ENCODE assay signal across 15 cellular contexts in the genomic region with DNA sequence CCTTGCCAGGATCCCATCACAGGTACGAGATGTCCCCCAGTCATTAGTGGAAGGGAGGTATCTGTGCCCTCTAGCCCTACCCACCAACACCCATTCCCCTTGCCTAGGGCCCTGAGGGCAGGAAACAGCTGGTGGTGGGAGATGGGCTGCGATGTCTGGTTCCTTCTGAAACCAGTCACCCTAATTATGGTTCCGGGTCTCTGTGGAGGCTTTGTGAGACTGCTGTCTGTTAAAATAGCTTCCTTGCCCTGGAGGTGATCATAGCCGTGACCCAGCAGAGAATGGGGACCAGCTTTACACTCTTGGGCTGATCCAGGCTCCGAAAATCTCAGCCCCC. TPM values are rescaled to one million over a fixed set of nuclear protein-coding genes. Genes with fewer than 3 reads are reported as not detected.
A peak's percentile ranks its signal among the peaks of the same experiment; 100 is the strongest.
DNase-seq lines count a peak whose midpoint lies in the region; ATAC-seq and TF ChIP-seq lines count a peak whose summit lies in the region.
"Had no signal": no experiment of that assay in that cellular context is flagged by ENCODE, and none has a peak within 500 bp of the region (broad histone marks: within the 10 kb centered on the region; RNA-seq: fewer than 3 reads in every experiment).

No MANE protein-coding gene starts in this region.

- H3K4me3 ChIP-seq in left ventricle myocardium inferior (no peak overlapping the region), heart left ventricle (no peak overlapping the region), adrenal gland (no peak overlapping the region), mucosa of rectum (ENCODE audit: low read length in 2 of 2) (no peak overlapping the region), uterus (no peak overlapping the region)
- H3K4me3 ChIP-seq: neural progenitor cell had no signal

- no peak for TF ChIP-seq POLR2A in heart left ventricle (IDR thresholded peaks at IDR 0.05)
- no peak for TF ChIP-seq POLR2A in adrenal gland (IDR thresholded peaks at IDR 0.05)
- no peak for TF ChIP-seq POLR2A in uterus (IDR thresholded peaks at IDR 0.05)

- H3K9me3 ChIP-seq in left ventricle myocardium inferior (replicated peaks): no peaks in the 10 kb centered on the region
- H3K9me3 ChIP-seq in heart left ventricle: no peaks in the 10 kb centered on the region
- H3K9me3 ChIP-seq in adrenal gland (replicated peaks in 1 of 3): no peaks in the 10 kb centered on the region
- H3K9me3 ChIP-seq in mucosa of rectum (ENCODE audit: control insufficient read depth in 2 of 2, low read length in 2 of 2): no peaks in the 10 kb centered on the region
- H3K9me3 ChIP-seq in uterus: no peaks in the 10 kb centered on the region

- H3K27ac ChIP-seq in left ventricle myocardium inferior (replicated peaks): peak overlapping the region; percentile 99
- peak overlapping the region in 6 of 12 donors; percentile 8 to 79 (median 42) for H3K27ac ChIP-seq in heart left ventricle
- H3K27ac ChIP-seq in adrenal gland: peak overlapping the region in 3 of 5 donors; percentile 0 to 72 (median 49)
- peak overlapping the region; percentile 25 to 77 for H3K27ac ChIP-seq in mucosa of rectum (ENCODE audit: low read depth in 2 of 2, low read length in 2 of 2)
- H3K27ac ChIP-seq in uterus: peak overlapping the region; percentile 41 to 99
- H3K27ac ChIP-seq: neural progenitor cell had no signal

- 88 to 97% (median 91%) methylated on average over 3 to 5 of the region's 5 CpGs for WGBS in heart left ventricle, 4 donors
- WGBS in adrenal gland, 4 donors: 82 to 94% (median 90%) methylated on average over 3 to 5 of the region's 5 CpGs

- no peak for TF ChIP-seq CTCF in left ventricle myocardium inferior (IDR thresholded peaks at IDR 0.05; ENCODE audit: borderline replicate concordance)
- no peak for TF ChIP-seq CTCF in heart left ventricle (IDR thresholded peaks at IDR 0.05)
- no peak for TF ChIP-seq CTCF in adrenal gland (IDR thresholded peaks at IDR 0.05)
- TF ChIP-seq CTCF in uterus (IDR thresholded peaks at IDR 0.05): no peak

- DNase-seq in left ventricle myocardium inferior (no peak), heart left ventricle (no peak), adrenal gland (no peak), uterus (no peak), hypothalamus (lab: John Stamatoyannopoulos, UW) (no peak), NAMALWA (ENCODE audit: low spot score) (no peak)
- DNase-seq in stimulated activated CD4-positive, alpha-beta T cell treated with anti-CD3 and anti-CD28 coated beads, Interleukin-1b, Interleukin-23, amount 100 ng/mL, for 48 hours: no peak
- DNase-seq: Kasumi-1, NCI-H2029, NCI-H526 treated with DMSO at 0.1 percent for 48 hours, T-helper 2 cell had no signal

- intact Hi-C loops in left ventricle myocardium inferior (cut with micrococcal nuclease) (no loop called here), heart left ventricle (cut with DNase I) (no loop called here), adrenal gland (cut with DNase I) (no loop called here), uterus (cut with DNase I; ENCODE audit: low total_unique reads) (no loop called here)

- H3K27me3 ChIP-seq in left ventricle myocardium inferior (ENCODE audit: low read depth) (no peaks in the 10 kb centered on the region), heart left ventricle (no peaks in the 10 kb centered on the region), adrenal gland (no peaks in the 10 kb centered on the region), mucosa of rectum (ENCODE audit: control insufficient read depth in 2 of 2, insufficient read depth in 2 of 2, low read length in 2 of 2) (no peaks in the 10 kb centered on the region), uterus (no peaks in the 10 kb centered on the region)
- H3K27me3 ChIP-seq: neural progenitor cell had no signal

- H3K36me3 ChIP-seq in left ventricle myocardium inferior (peaks cover 17% of the 10 kb centered on the region), heart left ventricle (peaks cover 0 to 25% (median 14%) of the 10 kb centered on the region in 9 donors), adrenal gland (replicated peaks in 1 of 2) (peaks cover 0 to 5% of the 10 kb centered on the region in 2 donors), mucosa of rectum (ENCODE audit: control insufficient read depth in 2 of 2, insufficient read depth in 2 of 2, low read length in 2 of 2) (peaks cover 0 to 10% of the 10 kb centered on the region in 2 donors), uterus (no peaks in the 10 kb centered on the region)
- H3K36me3 ChIP-seq: neural progenitor cell had no signal

- H3K4me1 ChIP-seq in left ventricle myocardium inferior (peaks cover 36% of the 10 kb centered on the region), heart left ventricle (peaks cover 0 to 35% (median 8%) of the 10 kb centered on the region in 12 donors), adrenal gland (replicated peaks in 1 of 2) (peaks cover 3 to 13% of the 10 kb centered on the region in 2 donors), mucosa of rectum (ENCODE audit: control insufficient read depth in 2 of 2, insufficient read depth in 2 of 2, low read length in 2 of 2) (peaks cover 8 to 16% of the 10 kb centered on the region in 2 donors), uterus (peaks cover 2 to 5% of the 10 kb centered on the region in 2 donors)

- H3K9ac ChIP-seq in mucosa of rectum (ENCODE audit: low read depth in 1 of 2, low read length in 2 of 2): peak overlapping the region; percentile 4 to 8
- H3K9ac ChIP-seq: neural progenitor cell had no signal

- ATAC-seq in heart left ventricle: no peak
- ATAC-seq: activated CD4-positive, CD25-positive, alpha-beta regulatory T cell treated with anti-CD3 and anti-CD28 coated beads, Interleukin-2, amount 50 U/mL, for 24 hours; sciatic nerve had no signal

RNA-seq across cellular contexts. Expression of a gene that starts 5.5 kb away (rescaled TPM):
- total RNA-seq in left ventricle myocardium inferior: 9.6 TPM
- 10 to 100 TPM in 2 of 9 donors, 1 to 10 TPM in 7; 3.4 to 18.6 (median 8.5) TPM for total RNA-seq in heart left ventricle
- polyA plus RNA-seq in heart left ventricle: 10 to 100 TPM in 1 of 2 donors, 1 to 10 TPM in 1; 7.3 to 11.7 TPM
- 10 to 100 TPM; 23.8 to 47.8 (median 29.7) TPM for total RNA-seq in adrenal gland
- polyA plus RNA-seq in adrenal gland: 10 to 100 TPM in 2 of 3 donors, 1 to 10 TPM in 1; 3.6 to 95.5 (median 86.7) TPM
- total RNA-seq in uterus: 10 to 100 TPM; 13.5 to 40.8 (median 34.5) TPM

RNA-seq across cellular contexts. Expression of a gene that starts 6.9 kb away (rescaled TPM):
- total RNA-seq in left ventricle myocardium inferior (24.7 TPM), heart left ventricle (10 to 100 TPM; 16.3 to 49.9 (median 31.1) TPM), adrenal gland (100 to 1,000 TPM in 3 of 8 donors, 10 to 100 TPM in 5; 63.1 to 131 (median 83.6) TPM), uterus (10 to 100 TPM; 31.2 to 70.2 (median 46.5) TPM)
- polyA plus RNA-seq in heart left ventricle (10 to 100 TPM; 22.6 to 57.6 TPM), adrenal gland (100 to 1,000 TPM in 1 of 3 donors, 10 to 100 TPM in 2; 26.6 to 103 (median 72.3) TPM)

RNA-seq across cellular contexts. Expression of a gene that starts 15.5 kb away (rescaled TPM):
- 3.1 TPM for total RNA-seq in left ventricle myocardium inferior
- 10 to 100 TPM in 1 of 9 donors, 1 to 10 TPM in 8; 1.7 to 13.4 (median 2.4) TPM for total RNA-seq in heart left ventricle
- polyA plus RNA-seq in heart left ventricle: 1 to 10 TPM; 2.9 to 5.5 TPM
- 10 to 100 TPM in 3 of 8 donors, 1 to 10 TPM in 5; 4.9 to 10.6 (median 8.7) TPM for total RNA-seq in adrenal gland
- polyA plus RNA-seq in adrenal gland: 10 to 100 TPM in 2 of 3 donors, 1 to 10 TPM in 1; 1.8 to 33.8 (median 24.7) TPM
- 10 to 100 TPM in 1 of 4 donors, 1 to 10 TPM in 2, not detected in 1; 3.7 to 19.4 (median 4.1) TPM for total RNA-seq in uterus

RNA-seq across cellular contexts. Expression of a gene that starts 17.2 kb away (rescaled TPM):
- total RNA-seq in left ventricle myocardium inferior (0.99 TPM), heart left ventricle (1 to 10 TPM in 4 of 9 donors, under 1 TPM in 5; 0.46 to 1.6 (median 0.89) TPM), adrenal gland (1 to 10 TPM in 5 of 8 donors, under 1 TPM in 3; 0.43 to 9.6 (median 1.6) TPM), uterus (1 to 10 TPM in 3 of 4 donors, not detected in 1; 1.3 to 5.6 (median 1.9) TPM)
- polyA plus RNA-seq in heart left ventricle (1 to 10 TPM in 1 of 2 donors, under 1 TPM in 1; 0.64 to 1.1 TPM), adrenal gland (1 to 10 TPM in 2 of 3 donors, under 1 TPM in 1; 0.18 to 1.9 (median 1.0) TPM)

RNA-seq across cellular contexts. Expression of a gene that starts 28.9 kb away (rescaled TPM):
- total RNA-seq in left ventricle myocardium inferior: 1,308 TPM
- total RNA-seq in heart left ventricle: 1,000 to 10,000 TPM in 8 of 9 donors, 100 to 1,000 TPM in 1; 876 to 1,739 (median 1,261) TPM
- 1,000 to 10,000 TPM; 1,194 to 2,850 TPM for polyA plus RNA-seq in heart left ventricle
- 1,000 to 10,000 TPM; 2,402 to 3,504 (median 2,561) TPM for total RNA-seq in adrenal gland
- polyA plus RNA-seq in adrenal gland: 1,000 to 10,000 TPM; 1,750 to 2,828 (median 2,567) TPM
- 1,000 to 10,000 TPM; 1,462 to 5,863 (median 3,544) TPM for total RNA-seq in uterus
